In the genomic region with DNA sequence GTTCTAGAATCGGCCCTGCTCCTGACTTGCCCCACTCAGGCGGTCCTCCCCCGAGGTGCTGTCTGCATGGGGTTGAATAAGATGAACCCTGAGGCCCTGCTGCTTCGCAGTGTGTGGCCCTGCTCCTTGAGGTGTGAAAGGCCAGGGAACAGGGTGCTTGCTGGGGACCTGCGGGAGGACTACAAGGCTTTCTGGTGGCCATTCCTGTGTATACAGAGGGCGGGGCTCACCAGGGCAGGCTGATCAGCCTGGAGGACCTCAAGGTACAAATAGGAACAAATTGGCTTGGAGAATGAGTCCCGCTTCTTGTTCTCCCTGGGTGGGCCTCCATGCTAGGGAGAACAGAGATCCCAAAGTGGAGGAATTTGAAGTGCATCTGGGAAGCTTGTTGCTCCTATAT, we compare ENCODE assay signal across 29 cellular contexts.
"Had no signal": no experiment of that assay in that cellular context is flagged by ENCODE, and none has a peak within 500 bp of the region (broad histone marks: within the 10 kb centered on the region; RNA-seq: fewer than 3 reads in every experiment).

No MANE protein-coding gene starts in this region.

- H3K4me3 Mint-ChIP-seq: natural killer cell treated with Interleukin-12 subunit alpha and Interleukin-12 subunit beta and Interleukin-15 and Interleukin-18, amount 100 ng/mL, for 72 hours; nephron progenitor cell; neural crest cell; stimulated activated effector memory CD8-positive, alpha-beta T cell treated with anti-CD3 and anti-CD28 coated beads, Interleukin-12 subunit alpha, Interleukin-12 subunit beta, amount 100 ng/mL, for 72 hours; stimulated activated naive B cell treated with anti-CD40 and anti-IgM and Interleukin-4, amounts not matched to agents 10 μg/mL and 1 μg/mL and 100 μg/mL, for 72 hours; stimulated activated naive CD8-positive, alpha-beta T cell treated with anti-CD3 and anti-CD28 coated beads, Interleukin-15, Interleukin-2, amounts not matched to agents 100 ng/mL and 50 ng/mL, for 24 hours had no signal

- H3K4me1 ChIP-seq: parathyroid adenoma, psoas muscle, right lobe of liver, sigmoid colon, stomach, thyroid gland, tibial nerve, vagina had no signal

- H3K4me1 Mint-ChIP-seq: nephron progenitor cell; stimulated activated effector memory CD8-positive, alpha-beta T cell treated with anti-CD3 and anti-CD28 coated beads, Interleukin-12 subunit alpha, Interleukin-12 subunit beta, amount 100 ng/mL, for 72 hours had no signal

- H3K4me3 ChIP-seq: ovary, psoas muscle, right lobe of liver, sigmoid colon, stomach, thoracic aorta, thyroid gland, tibial nerve, upper lobe of left lung, vagina had no signal

- H3K9me3 ChIP-seq: ovary, psoas muscle, right lobe of liver, sigmoid colon, stomach, thoracic aorta, thyroid gland, tibial nerve, upper lobe of left lung, vagina had no signal

- H2AFZ ChIP-seq: parathyroid adenoma had no signal

- H3K27ac Mint-ChIP-seq: natural killer cell treated with Interleukin-12 subunit alpha and Interleukin-12 subunit beta and Interleukin-15 and Interleukin-18, amount 100 ng/mL, for 72 hours; progenitor cell of endocrine pancreas; stimulated activated effector memory CD8-positive, alpha-beta T cell treated with anti-CD3 and anti-CD28 coated beads, Interleukin-12 subunit alpha, Interleukin-12 subunit beta, amount 100 ng/mL, for 72 hours; stimulated activated naive B cell treated with anti-CD40 and anti-IgM and Interleukin-4, amounts not matched to agents 10 μg/mL and 1 μg/mL and 100 μg/mL, for 72 hours; stimulated activated naive CD8-positive, alpha-beta T cell treated with anti-CD3 and anti-CD28 coated beads, Interleukin-15, Interleukin-2, amounts not matched to agents 100 ng/mL and 50 ng/mL, for 24 hours had no signal

- H3K36me3 Mint-ChIP-seq: natural killer cell treated with Interleukin-12 subunit alpha and Interleukin-12 subunit beta and Interleukin-15 and Interleukin-18, amount 100 ng/mL, for 72 hours; stimulated activated effector memory CD8-positive, alpha-beta T cell treated with anti-CD3 and anti-CD28 coated beads, Interleukin-12 subunit alpha, Interleukin-12 subunit beta, amount 100 ng/mL, for 72 hours; stimulated activated naive B cell treated with anti-CD40 and anti-IgM and Interleukin-4, amounts not matched to agents 10 μg/mL and 1 μg/mL and 100 μg/mL, for 72 hours had no signal

- H3K36me3 ChIP-seq: ovary, right lobe of liver, sigmoid colon, stomach, thoracic aorta, thyroid gland, tibial nerve, vagina had no signal

- H3K27me3 Mint-ChIP-seq: stimulated activated naive CD8-positive, alpha-beta T cell treated with anti-CD3 and anti-CD28 coated beads, Interleukin-15, Interleukin-2, amounts not matched to agents 100 ng/mL and 50 ng/mL, for 24 hours had no signal

- FAIRE-seq: small intestine, urothelium cell line had no signal

- H3K9ac ChIP-seq: parathyroid adenoma had no signal

- H3K27ac ChIP-seq: ovary, parathyroid adenoma, psoas muscle, right lobe of liver, sigmoid colon, stomach, thoracic aorta, thyroid gland, tibial nerve, vagina had no signal

- ATAC-seq: natural killer cell treated with Interleukin-12 subunit alpha and Interleukin-12 subunit beta and Interleukin-15 and Interleukin-18, amount 100 ng/mL, for 72 hours; psoas muscle; right cardiac atrium; right lobe of liver; stimulated activated effector memory CD8-positive, alpha-beta T cell treated with anti-CD3 and anti-CD28 coated beads, Interleukin-12 subunit alpha, Interleukin-12 subunit beta, amount 100 ng/mL, for 72 hours; stimulated activated naive B cell treated with anti-CD40 and anti-IgM and Interleukin-4, amounts not matched to agents 10 μg/mL and 1 μg/mL and 100 μg/mL, for 72 hours had no signal

- DNase-seq: nephron progenitor cell; occipital lobe; ovary; posterior cingulate gyrus; psoas muscle; right cardiac atrium; small intestine; stimulated activated CD4-positive, alpha-beta T cell treated with anti-CD3 and anti-CD28 coated beads, Interleukin-15, amount 100 ng/mL, for 24 hours; stimulated activated CD4-positive, alpha-beta T cell treated with anti-CD3 and anti-CD28 coated beads, Interleukin-2, amount 100 ng/mL, for 24 hours; stimulated activated CD4-positive, alpha-beta T cell treated with anti-CD3 and anti-CD28 coated beads, Interleukin-2, amount 100 ng/mL, for 48 hours; stimulated activated CD4-positive, alpha-beta T cell treated with anti-CD3 and anti-CD28 coated beads, Interleukin-4, amount 100 ng/mL, for 24 hours; stimulated activated naive B cell treated with anti-CD40 and anti-IgM and Interleukin-4, amounts not matched to agents 10 μg/mL and 1 μg/mL and 100 μg/mL, for 72 hours; stimulated activated naive CD4-positive, alpha-beta T cell treated with Interleukin-2 at 50 U/mL for 16 hours; stomach; thyroid gland; trophoblast cell had no signal

- H3K9me3 Mint-ChIP-seq: natural killer cell treated with Interleukin-12 subunit alpha and Interleukin-12 subunit beta and Interleukin-15 and Interleukin-18, amount 100 ng/mL, for 72 hours; nephron progenitor cell; neural crest cell; stimulated activated effector memory CD8-positive, alpha-beta T cell treated with anti-CD3 and anti-CD28 coated beads, Interleukin-12 subunit alpha, Interleukin-12 subunit beta, amount 100 ng/mL, for 72 hours; stimulated activated naive B cell treated with anti-CD40 and anti-IgM and Interleukin-4, amounts not matched to agents 10 μg/mL and 1 μg/mL and 100 μg/mL, for 72 hours; stimulated activated naive CD8-positive, alpha-beta T cell treated with anti-CD3 and anti-CD28 coated beads, Interleukin-15, Interleukin-2, amounts not matched to agents 100 ng/mL and 50 ng/mL, for 24 hours had no signal

- H3K79me2 ChIP-seq: parathyroid adenoma had no signal

- H3K27me3 ChIP-seq: ovary, right lobe of liver, thyroid gland, tibial nerve, upper lobe of left lung, vagina had no signal
